25 cellular contexts compared by ENCODE assay signal in the genomic region with DNA sequence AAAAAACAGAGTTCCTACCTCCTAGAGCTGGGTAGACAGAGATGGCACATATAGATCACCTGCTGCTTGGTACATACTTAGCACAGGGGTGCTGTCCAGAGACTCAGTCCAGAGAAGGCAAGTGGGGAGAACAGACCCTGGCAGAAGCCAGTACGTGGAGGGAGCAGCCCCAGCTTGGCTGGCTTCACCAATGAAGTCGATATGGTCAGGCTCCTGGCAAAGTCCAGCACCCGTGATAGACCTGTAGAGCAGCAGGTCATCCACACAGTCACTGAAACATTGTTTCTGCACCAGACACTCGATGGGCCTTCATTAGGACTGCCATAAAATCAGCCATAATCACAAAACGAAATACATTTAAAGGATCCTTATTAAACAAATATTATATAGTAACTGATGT.
"Had no signal": no experiment of that assay in that cellular context is flagged by ENCODE, and none has a peak within 500 bp of the region (broad histone marks: within the 10 kb centered on the region; RNA-seq: fewer than 3 reads in every experiment).

No MANE protein-coding gene starts in this region.

- H3K4me1 ChIP-seq: left ventricle myocardium inferior, right atrium auricular region, right lobe of liver, stomach, tibial artery, uterus had no signal

- H3K27me3 Mint-ChIP-seq: naive B cell; progenitor cell of endocrine pancreas; stimulated activated memory B cell treated with anti-CD40 and anti-IgM and Interleukin-4, amounts not matched to agents 10 μg/mL and 1 μg/mL and 100 μg/mL, for 72 hours had no signal

- H3K4me3 ChIP-seq: left ventricle myocardium inferior, lung, ovary, right atrium auricular region, right lobe of liver, smooth muscle cell, stomach, thoracic aorta, tibial artery, uterus had no signal

- H3K4me1 Mint-ChIP-seq: immature natural killer cell, mesothelial cell of epicardium, natural killer cell had no signal

- H3K36me3 Mint-ChIP-seq: immature natural killer cell, naive B cell, natural killer cell had no signal

- H3K27me3 ChIP-seq: ovary, right atrium auricular region, right lobe of liver, stomach, tibial artery, uterus had no signal

- H3K4me2 ChIP-seq: smooth muscle cell had no signal

- H3K27ac Mint-ChIP-seq: immature natural killer cell; mesothelial cell of epicardium; natural killer cell; nephron progenitor cell; progenitor cell of endocrine pancreas; stimulated activated memory B cell treated with anti-CD40 and anti-IgM and Interleukin-4, amounts not matched to agents 10 μg/mL and 1 μg/mL and 100 μg/mL, for 72 hours had no signal

- H3K4me3 Mint-ChIP-seq: immature natural killer cell; mesothelial cell of epicardium; naive B cell; natural killer cell; nephron progenitor cell; stimulated activated memory B cell treated with anti-CD40 and anti-IgM and Interleukin-4, amounts not matched to agents 10 μg/mL and 1 μg/mL and 100 μg/mL, for 72 hours had no signal

- DNase-seq: hypothalamus; immature natural killer cell; left ventricle myocardium inferior; mesendoderm; naive B cell; natural killer cell; nephron progenitor cell; ovary; right lobe of liver; stimulated activated CD4-positive, alpha-beta T cell treated with anti-CD3 and anti-CD28 coated beads, Interleukin-1b, Interleukin-23, amount 100 ng/mL, for 48 hours; stimulated activated CD4-positive, alpha-beta T cell treated with anti-CD3 and anti-CD28 coated beads, Interleukin-2, amount 100 ng/mL, for 48 hours; stimulated activated CD4-positive, alpha-beta T cell treated with anti-CD3 and anti-CD28 coated beads, Interleukin-4, amount 100 ng/mL, for 4 hours; stimulated activated CD8-positive, alpha-beta memory T cell treated with anti-CD3 and anti-CD28 coated beads, Interleukin-4, amount 100 ng/mL, for 48 hours; stimulated activated naive CD8-positive, alpha-beta T cell treated with anti-CD3 and anti-CD28 coated beads, Interleukin-15, Interleukin-2, amounts not matched to agents 100 U/mL and 50 U/mL, for 24 hours; stomach; tibial artery; trophoblast cell; uterus had no signal

- H3K36me3 ChIP-seq: left ventricle myocardium inferior, ovary, right atrium auricular region, right lobe of liver, thoracic aorta, tibial artery, uterus had no signal

- ATAC-seq: natural killer cell; stimulated activated memory B cell treated with anti-CD40 and anti-IgM and Interleukin-4, amounts not matched to agents 10 μg/mL and 1 μg/mL and 100 μg/mL, for 72 hours; stimulated activated naive CD8-positive, alpha-beta T cell treated with anti-CD3 and anti-CD28 coated beads, Interleukin-15, Interleukin-2, amounts not matched to agents 100 U/mL and 50 U/mL, for 24 hours had no signal

- H3K27ac ChIP-seq: left ventricle myocardium inferior, ovary, right atrium auricular region, right lobe of liver, stomach, thoracic aorta, tibial artery, uterus had no signal

- H3K9me3 ChIP-seq: ovary, right atrium auricular region, right lobe of liver, stomach, thoracic aorta, tibial artery, uterus had no signal

- H3K9me3 Mint-ChIP-seq: immature natural killer cell; natural killer cell; nephron progenitor cell; stimulated activated memory B cell treated with anti-CD40 and anti-IgM and Interleukin-4, amounts not matched to agents 10 μg/mL and 1 μg/mL and 100 μg/mL, for 72 hours had no signal
